ENCODE assay signal across 8 cellular contexts in the genomic region with DNA sequence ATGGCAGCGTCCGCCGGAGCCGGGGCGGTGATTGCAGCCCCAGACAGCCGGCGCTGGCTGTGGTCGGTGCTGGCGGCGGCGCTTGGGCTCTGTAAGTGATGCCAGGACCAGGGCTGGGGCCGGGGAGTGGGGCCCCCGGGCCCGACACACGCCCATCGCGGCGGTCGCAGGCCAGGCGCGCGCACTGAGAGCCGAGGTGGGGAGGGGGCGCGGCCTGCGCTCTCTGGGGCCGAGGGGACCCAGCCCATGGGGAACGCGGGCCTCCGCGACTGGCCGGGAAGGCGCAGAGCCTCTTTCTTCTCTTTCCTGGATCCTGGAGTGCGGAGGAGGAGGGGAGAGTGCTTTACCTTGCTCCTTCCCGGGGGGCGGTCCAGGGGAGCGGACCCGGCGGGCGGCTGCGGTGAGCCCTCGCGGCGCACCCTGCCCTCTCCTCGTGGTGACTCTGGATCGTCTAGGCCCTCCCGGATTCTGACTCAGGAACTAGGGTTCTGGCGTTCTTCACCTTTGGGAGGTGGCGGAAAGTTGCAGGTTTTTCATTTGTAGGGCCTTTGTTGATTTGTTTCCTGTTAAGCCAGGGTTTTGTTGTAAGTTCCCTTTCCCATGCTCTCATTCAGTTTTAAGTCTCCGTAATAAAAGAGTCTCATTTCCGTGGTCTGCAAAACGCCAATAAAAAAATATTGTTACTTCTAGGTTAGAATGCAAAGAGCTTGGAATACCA. TPM values are rescaled to one million over a fixed set of nuclear protein-coding genes. Genes with fewer than 3 reads are reported as not detected.
A peak's percentile ranks its signal among the peaks of the same experiment; 100 is the strongest.
DNase-seq lines count a peak whose midpoint lies in the region; ATAC-seq, FAIRE-seq and TF ChIP-seq lines count a peak whose summit lies in the region.

No MANE protein-coding gene starts in this region.

- POLR2A ChIA-PET in A673 (lab: Charles Lee; ENCODE audit: low non-redundant PET): no interaction called here

- 0 to 1% methylated on average over 41 to 52 of the region's 52 CpGs for WGBS in pancreas, 2 donors

- no peak for FAIRE-seq in pancreas (lab: Jason Lieb, UNC)

- H3K4me3 ChIP-seq in A673 (ENCODE audit: low read depth, low read length, poor library complexity, severe bottlenecking): peak overlapping the region; percentile 97
- peak overlapping the region; percentile 77 for H3K4me3 ChIP-seq in cardiac muscle cell
- peak overlapping the region; percentile 88 to 97 (median 92) for H3K4me3 ChIP-seq in pancreas

- peak overlapping the region; percentile 80 for H3K27ac ChIP-seq in A673 (ENCODE audit: low read depth, low read length, poor library complexity, severe bottlenecking)
- peak overlapping the region; percentile 82 for H3K27ac ChIP-seq in cardiac muscle cell
- peak overlapping the region; percentile 74 to 88 (median 82) for H3K27ac ChIP-seq in pancreas

- H3K4me1 ChIP-seq in A673 (ENCODE audit: insufficient read depth, low read length, poor library complexity, severe bottlenecking) (peaks cover 13% of the 10 kb centered on the region), cardiac muscle cell (ENCODE audit: low read depth) (peaks cover 29% of the 10 kb centered on the region), pancreas (peaks cover 0 to 17% (median 14%) of the 10 kb centered on the region in 3 donors)

- BruUV-seq in A673 (replicated peaks; lab: Mats Ljungman, UMichigan): no TSS peak

- H3K27me3 ChIP-seq in A673 (replicated peaks; ENCODE audit: insufficient read depth, low read depth, low read length, poor library complexity) (no peaks in the 10 kb centered on the region), cardiac muscle cell (no peaks in the 10 kb centered on the region), pancreas (no peaks in the 10 kb centered on the region)

- H3K36me3 ChIP-seq in A673 (ENCODE audit: insufficient read depth, low read length, poor library complexity, severe bottlenecking) (no peaks in the 10 kb centered on the region), cardiac muscle cell (no peaks in the 10 kb centered on the region), pancreas (no peaks in the 10 kb centered on the region)

- TF ChIP-seq CTCF in A673 (conservative IDR thresholded peaks at IDR 0.05; ENCODE audit: low read depth, low read length) (no peak), cardiac muscle cell (IDR thresholded peaks at IDR 0.05; ENCODE audit: low read depth, low read length) (no peak), pancreas (IDR thresholded peaks at IDR 0.05) (no peak)

- H3K9me3 ChIP-seq in A673 (ENCODE audit: low read depth, low read length, poor library complexity, severe bottlenecking) (no peaks in the 10 kb centered on the region), cardiac muscle cell (ENCODE audit: low read depth) (no peaks in the 10 kb centered on the region), pancreas (no peaks in the 10 kb centered on the region)

- DNase-seq in A673 (ENCODE audit: low spot score): peak; percentile 25
- peak; percentile 77 for DNase-seq in NCI-H2227 (lab: John Stamatoyannopoulos, UW; ENCODE audit: unreplicated experiment)
- DNase-seq in activated T-helper 9 cell treated with anti-CD3 and anti-CD28 coated beads, Interleukin-2, amount 50 U/mL, for 16 hours (ENCODE audit: low read depth): peak; percentile 5
- peak; percentile 29 to 79 for DNase-seq in cardiac muscle cell (ENCODE audit: low read depth in 1 of 2, low spot score in 1 of 2)
- DNase-seq in pancreas: peak in 5 of 6 donors; percentile 41 to 74 (median 52)
- no peak for DNase-seq in OCI-M2 (lab: John Stamatoyannopoulos, UW; ENCODE audit: unreplicated experiment)

- CTCF ChIA-PET in A673 (lab: Charles Lee): interaction anchor here (1.0 kb wide), 1 partner anchor 81 kb away, joined by 4 read pairs; no protein-coding TSS in a partner anchor

- ATAC-seq in GM18502 (IDR thresholded peaks at IDR 0.05; ENCODE audit: poor library complexity, unreplicated experiment) (peak; percentile 39), HG02970 (IDR thresholded peaks at IDR 0.05; ENCODE audit: low FRiP score, unreplicated experiment) (peak; percentile 24), pancreas (peak; percentile 59 to 71 (median 67))

- intact Hi-C loops in A673 (cut with micrococcal nuclease; ENCODE audit: unreplicated experiment) (no loop called here), pancreas (cut with DNase I) (loop anchor here in 1 of 3 donors (10.0 kb wide), 1 partner anchor 82 kb away; no protein-coding TSS in a partner anchor)

RNA-seq across cellular contexts. Expression of gene MPZL1, which starts 0.5 kb away (rescaled TPM):
- 87.8 and 90.4 TPM in 2 replicates for total RNA-seq in A673 (2021)
- 65.0 and 107 TPM in 2 replicates for total RNA-seq in cardiac muscle cell
- polyA plus RNA-seq in cardiac muscle cell: 114 and 136 TPM in 2 replicates
- total RNA-seq in pancreas: 10 to 100 TPM; 17.3 to 46.6 (median 23.5) TPM
- polyA plus RNA-seq in pancreas: 1 to 10 TPM; 6.3 to 9.3 TPM
